8 cellular contexts compared by ENCODE assay signal in genomic region chr2:120205901-120206581, GRCh38. TPM values are rescaled to one million over a fixed set of nuclear protein-coding genes. Genes with fewer than 3 reads are reported as not detected.
DNase-seq lines count a peak whose midpoint lies in the region; ATAC-seq and TF ChIP-seq lines count a peak whose summit lies in the region.

No MANE protein-coding gene starts in this region.

- POLR2A ChIA-PET in activated CD4-positive, alpha-beta T cell treated with anti-CD3 and anti-CD28 coated beads, Interleukin-2, amount 10 ng/mL, durations not matched to agents 7 days and 5 days (lab: Charles Lee): no interaction called here

- H3K27me3 Mint-ChIP-seq in activated CD4-positive, alpha-beta T cell treated with anti-CD3 and anti-CD28 coated beads, Interleukin-2, amount 10 ng/mL, durations not matched to agents 7 days and 5 days: no peaks in the 10 kb centered on the region
- H3K27me3 Mint-ChIP-seq in glutamatergic neuron (ENCODE audit: unreplicated experiment): no peaks in the 10 kb centered on the region

- peaks cover 5% of the 10 kb centered on the region for H3K4me1 Mint-ChIP-seq in activated CD4-positive, alpha-beta T cell treated with anti-CD3 and anti-CD28 coated beads, Interleukin-2, amount 10 ng/mL, durations not matched to agents 7 days and 5 days
- no peaks in the 10 kb centered on the region for H3K4me1 Mint-ChIP-seq in glutamatergic neuron (ENCODE audit: low read depth, unreplicated experiment)

- TF ChIP-seq CTCF in GM20000 (IDR thresholded peaks at IDR 0.05; ENCODE audit: extremely low read depth, missing control alignments) (peak; percentile 52), glutamatergic neuron (IDR thresholded peaks at IDR 0.05; ENCODE audit: partially characterized antibody, unreplicated experiment) (peak; percentile 45)

- H3K4me3 Mint-ChIP-seq in activated CD4-positive, alpha-beta T cell treated with anti-CD3 and anti-CD28 coated beads, Interleukin-2, amount 10 ng/mL, durations not matched to agents 7 days and 5 days: no peak overlapping the region
- H3K4me3 Mint-ChIP-seq in glutamatergic neuron (ENCODE audit: unreplicated experiment): no peak overlapping the region

- CTCF ChIA-PET in activated CD4-positive, alpha-beta T cell treated with anti-CD3 and anti-CD28 coated beads, Interleukin-2, amount 10 ng/mL, durations not matched to agents 7 days and 5 days (lab: Charles Lee): interaction anchor here (0.6 to 1.4 kb wide), 7 partner anchors 8 to 453 kb away, joined by 3 to 12 read pairs (median 3); no protein-coding TSS in a partner anchor

- DNase-seq in AG08396 (ENCODE audit: low spot score): peak; percentile 15
- DNase-seq in GM20000 (ENCODE audit: low spot score): no peak
- DNase-seq in activated CD4-positive, alpha-beta T cell treated with anti-CD3 and anti-CD28 coated beads, Interleukin-2, amount 10 ng/mL, durations not matched to agents 7 days and 5 days: peak; percentile 37
- peak; percentile 71 for DNase-seq in glutamatergic neuron
- DNase-seq in HT-29 (ENCODE audit: low spot score): no peak
- DNase-seq in activated gamma-delta T cell (lab: John Stamatoyannopoulos, UW): no peak
- DNase-seq in NCI-H1436 treated with DMSO at 0.1 percent for 48 hours (lab: John Stamatoyannopoulos, UW): no peak

- no peaks in the 10 kb centered on the region for H3K9me3 Mint-ChIP-seq in activated CD4-positive, alpha-beta T cell treated with anti-CD3 and anti-CD28 coated beads, Interleukin-2, amount 10 ng/mL, durations not matched to agents 7 days and 5 days
- no peaks in the 10 kb centered on the region for H3K9me3 Mint-ChIP-seq in glutamatergic neuron (ENCODE audit: unreplicated experiment)

- peaks cover 9% of the 10 kb centered on the region for H3K36me3 Mint-ChIP-seq in activated CD4-positive, alpha-beta T cell treated with anti-CD3 and anti-CD28 coated beads, Interleukin-2, amount 10 ng/mL, durations not matched to agents 7 days and 5 days (ENCODE audit: low read depth)
- H3K36me3 Mint-ChIP-seq in glutamatergic neuron (ENCODE audit: unreplicated experiment): no peaks in the 10 kb centered on the region

- H3K27ac Mint-ChIP-seq in activated CD4-positive, alpha-beta T cell treated with anti-CD3 and anti-CD28 coated beads, Interleukin-2, amount 10 ng/mL, durations not matched to agents 7 days and 5 days: no peak overlapping the region
- no peak overlapping the region for H3K27ac Mint-ChIP-seq in glutamatergic neuron (ENCODE audit: unreplicated experiment)

- ATAC-seq in HG02884 (IDR thresholded peaks at IDR 0.05; ENCODE audit: unreplicated experiment): no peak

RNA-seq across cellular contexts. Expression of gene TMEM185B, which starts 17.2 kb away (rescaled TPM):
- total RNA-seq in activated CD4-positive, alpha-beta T cell treated with anti-CD3 and anti-CD28 coated beads, Interleukin-2, amount 10 ng/mL, durations not matched to agents 7 days and 5 days: 10 to 100 TPM; 20.8 to 21.3 TPM
- total RNA-seq in glutamatergic neuron (ENCODE audit: unreplicated experiment): 12.3 TPM
- total RNA-seq in HT-29 (2014; rRNA removed; shearing (Covaris generic)): 63.3 and 65.3 TPM in 2 replicates

RNA-seq across cellular contexts. Expression of gene RALB, which starts 46.6 kb away (rescaled TPM):
- 10 to 100 TPM; 44.3 to 46.8 TPM for total RNA-seq in activated CD4-positive, alpha-beta T cell treated with anti-CD3 and anti-CD28 coated beads, Interleukin-2, amount 10 ng/mL, durations not matched to agents 7 days and 5 days
- 16.4 TPM for total RNA-seq in glutamatergic neuron (ENCODE audit: unreplicated experiment)
- total RNA-seq in HT-29 (2014; rRNA removed; shearing (Covaris generic)): 43.7 and 60.8 TPM in 2 replicates

Comparison
In these comparisons a context has a peak if more than half of its experiments do, and no peak if none do; other contexts are left out.
1. DNase-seq: peak in AG08396 (single experiment), activated CD4-positive, alpha-beta T cell treated with anti-CD3 and anti-CD28 coated beads, Interleukin-2, amount 10 ng/mL, durations not matched to agents 7 days and 5 days (single experiment) and glutamatergic neuron (single experiment); none in GM20000 (single experiment), HT-29 (single experiment), activated gamma-delta T cell (single experiment) and NCI-H1436 treated with DMSO at 0.1 percent for 48 hours (single experiment).